In the genomic region with DNA sequence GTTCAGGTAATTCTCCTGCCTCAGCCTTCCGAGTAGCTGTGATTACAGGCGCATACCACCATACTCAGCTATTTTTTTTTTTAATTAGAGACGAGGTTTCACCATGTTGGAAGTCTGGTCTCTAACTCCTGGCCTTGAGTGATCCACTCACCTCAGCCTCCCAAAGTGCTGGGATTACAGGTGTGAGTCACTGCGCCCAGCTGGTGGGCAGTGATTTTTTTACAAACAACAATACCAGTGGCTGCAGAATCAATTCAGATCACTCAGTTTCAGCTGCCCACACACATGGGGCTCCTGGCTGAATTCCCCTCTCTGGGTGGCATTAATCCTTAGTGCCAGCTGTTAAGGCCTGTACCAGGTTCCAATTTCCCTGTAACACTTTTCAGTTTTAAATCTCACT, we compare ENCODE assay signal across 21 cellular contexts.
"Had no signal": no experiment of that assay in that cellular context is flagged by ENCODE, and none has a peak within 500 bp of the region (broad histone marks: within the 10 kb centered on the region; RNA-seq: fewer than 3 reads in every experiment).

No MANE protein-coding gene starts in this region.

- H3K4me2 ChIP-seq: KMS-11 had no signal

- DNase-seq: activated CD4-positive, alpha-beta T cell treated with anti-CD3 and anti-CD28 coated beads for 4 hours; activated CD8-positive, alpha-beta memory T cell treated with anti-CD3 and anti-CD28 coated beads, Interleukin-2, amount 50 U/mL, for 48 hours; activated CD8-positive, alpha-beta T cell treated with anti-CD3 and anti-CD28 coated beads, Interleukin-2, amount 10 ng/mL, durations not matched to agents 7 days and 5 days; activated T-cell treated with anti-CD3 and anti-CD28 coated beads, Interleukin-2, amount 50 U/mL, for 1 hour; aorta; caudate nucleus; MG63; NCI-H1105 treated with DMSO at 0.1 percent for 48 hours; NCI-H1436 treated with DMSO at 0.1 percent for 48 hours; NCI-H1930; NCI-H2171 treated with DMSO at 0.1 percent for 48 hours; NCI-H226; NCI-H510A; PC-3; SHP77 had no signal

- H3K4me3 ChIP-seq: breast epithelium, MG63, SJSA1 had no signal

- H3K27ac ChIP-seq: breast epithelium, KMS-11, SJSA1 had no signal

- ATAC-seq: activated CD4-positive, CD25-positive, alpha-beta regulatory T cell treated with anti-CD3 and anti-CD28 coated beads, Interleukin-2, amount 50 U/mL, for 24 hours; activated CD8-positive, alpha-beta T cell treated with anti-CD3 and anti-CD28 coated beads, Interleukin-2, amount 10 ng/mL, durations not matched to agents 7 days and 5 days; PC-3 had no signal

- H3K27ac Mint-ChIP-seq: activated CD8-positive, alpha-beta T cell treated with anti-CD3 and anti-CD28 coated beads, Interleukin-2, amount 10 ng/mL, durations not matched to agents 7 days and 5 days; activated naive CD4-positive, alpha-beta T cell treated with anti-CD3 and anti-CD28 coated beads, Interleukin-2, amount 50 U/mL, for 24 hours; T-helper 1 cell treated with Interleukin-12 subunit alpha and Interleukin-12 subunit beta and Interleukin-4 antibody, amounts not matched to agents 30 μg/mL and 1 μg/mL, for 36 hours had no signal

- H3K36me3 ChIP-seq: breast epithelium, MG63, SJSA1 had no signal

- H3K4me1 Mint-ChIP-seq: activated naive CD4-positive, alpha-beta T cell treated with anti-CD3 and anti-CD28 coated beads, Interleukin-2, amount 50 U/mL, for 24 hours had no signal

- H3K27me3 ChIP-seq: breast epithelium, MG63, SJSA1 had no signal

- H3K4me3 Mint-ChIP-seq: activated CD8-positive, alpha-beta T cell treated with anti-CD3 and anti-CD28 coated beads, Interleukin-2, amount 10 ng/mL, durations not matched to agents 7 days and 5 days; activated naive CD4-positive, alpha-beta T cell treated with anti-CD3 and anti-CD28 coated beads, Interleukin-2, amount 50 U/mL, for 24 hours; T-helper 1 cell treated with Interleukin-12 subunit alpha and Interleukin-12 subunit beta and Interleukin-4 antibody, amounts not matched to agents 30 μg/mL and 1 μg/mL, for 36 hours had no signal

- H3K9ac ChIP-seq: KMS-11 had no signal

- H3K4me1 ChIP-seq: breast epithelium, SJSA1 had no signal

- H3K9me3 ChIP-seq: SJSA1 had no signal

- H3K36me3 Mint-ChIP-seq: activated naive CD4-positive, alpha-beta T cell treated with anti-CD3 and anti-CD28 coated beads, Interleukin-2, amount 50 U/mL, for 24 hours had no signal
